Comparison of ENCODE assay signal across 24 cellular contexts in genomic region chr1:196259291-196259690, GRCh38.
"Had no signal": no experiment of that assay in that cellular context is flagged by ENCODE, and none has a peak within 500 bp of the region (broad histone marks: within the 10 kb centered on the region; RNA-seq: fewer than 3 reads in every experiment).

No MANE protein-coding gene starts in this region.

- H3K4me3 ChIP-seq: adrenal gland, Peyer's patch, SJSA1 had no signal

- H3K9me3 Mint-ChIP-seq: activated naive CD8-positive, alpha-beta T cell treated with anti-CD3 and anti-CD28 coated beads, Interleukin-2, amount 10 ng/mL, durations not matched to agents 7 days and 5 days had no signal

- H3K4me1 ChIP-seq: adrenal gland, Peyer's patch, SJSA1 had no signal

- DNase-seq: activated CD4-positive, alpha-beta T cell treated with anti-CD3 and anti-CD28 coated beads for 48 hours; activated CD4-positive, alpha-beta T cell treated with anti-CD3 and anti-CD28 coated beads, Interleukin-2, amount 50 U/mL, for 4 hours; activated CD4-positive, CD25-positive, alpha-beta regulatory T cell treated with anti-CD3 and anti-CD28 coated beads, Interleukin-2, amount 50 U/mL, for 72 hours; activated CD8-positive, alpha-beta memory T cell treated with anti-CD3 and anti-CD28 coated beads, Interleukin-2, amount 50 U/mL, for 48 hours; activated CD8-positive, alpha-beta T cell treated with anti-CD3 and anti-CD28 coated beads, Interleukin-2, amount 10 ng/mL, durations not matched to agents 7 days and 5 days; activated naive CD4-positive, alpha-beta T cell treated with anti-CD3 and anti-CD28 coated beads, Interleukin-2, amount 50 U/mL, for 16 hours; activated naive CD8-positive, alpha-beta T cell treated with anti-CD3 and anti-CD28 coated beads, Interleukin-2, amount 10 ng/mL, durations not matched to agents 7 days and 5 days; activated T-cell treated with anti-CD3 and anti-CD28 coated beads, Interleukin-2, amount 50 U/mL, for 1 hour; adrenal gland; anterior cingulate cortex; cerebellar nuclear complex; NCI-H1092 treated with DMSO at 0.1 percent for 48 hours; NCI-H1417 treated with DMSO at 0.1 percent for 48 hours; NCI-H1694; NCI-H2029; NCI-H2107; NCI-H345; NCI-H510A; NCI-H526 treated with DMSO at 0.1 percent for 48 hours; NCI-H82; Peyer's patch; SHP77; T-helper 1 cell had no signal

- H3K27ac ChIP-seq: adrenal gland, Peyer's patch, SJSA1 had no signal

- H3K27me3 Mint-ChIP-seq: activated naive CD8-positive, alpha-beta T cell treated with anti-CD3 and anti-CD28 coated beads, Interleukin-2, amount 10 ng/mL, durations not matched to agents 7 days and 5 days had no signal

- H3K9me3 ChIP-seq: adrenal gland, Peyer's patch, SJSA1 had no signal

- H3K36me3 Mint-ChIP-seq: activated naive CD8-positive, alpha-beta T cell treated with anti-CD3 and anti-CD28 coated beads, Interleukin-2, amount 10 ng/mL, durations not matched to agents 7 days and 5 days had no signal

- ATAC-seq: activated CD8-positive, alpha-beta T cell treated with anti-CD3 and anti-CD28 coated beads, Interleukin-2, amount 10 ng/mL, durations not matched to agents 7 days and 5 days had no signal

- H3K36me3 ChIP-seq: adrenal gland, Peyer's patch, SJSA1 had no signal

- H3K27ac Mint-ChIP-seq: activated CD8-positive, alpha-beta T cell treated with anti-CD3 and anti-CD28 coated beads, Interleukin-2, amount 10 ng/mL, durations not matched to agents 7 days and 5 days; activated naive CD8-positive, alpha-beta T cell treated with anti-CD3 and anti-CD28 coated beads, Interleukin-2, amount 10 ng/mL, durations not matched to agents 7 days and 5 days had no signal

- H3K27me3 ChIP-seq: adrenal gland, Peyer's patch, SJSA1 had no signal

- H3K4me1 Mint-ChIP-seq: activated naive CD8-positive, alpha-beta T cell treated with anti-CD3 and anti-CD28 coated beads, Interleukin-2, amount 10 ng/mL, durations not matched to agents 7 days and 5 days had no signal

- H3K4me3 Mint-ChIP-seq: activated CD8-positive, alpha-beta T cell treated with anti-CD3 and anti-CD28 coated beads, Interleukin-2, amount 10 ng/mL, durations not matched to agents 7 days and 5 days; activated naive CD8-positive, alpha-beta T cell treated with anti-CD3 and anti-CD28 coated beads, Interleukin-2, amount 10 ng/mL, durations not matched to agents 7 days and 5 days had no signal
